18 cellular contexts compared by ENCODE assay signal in the genomic region with DNA sequence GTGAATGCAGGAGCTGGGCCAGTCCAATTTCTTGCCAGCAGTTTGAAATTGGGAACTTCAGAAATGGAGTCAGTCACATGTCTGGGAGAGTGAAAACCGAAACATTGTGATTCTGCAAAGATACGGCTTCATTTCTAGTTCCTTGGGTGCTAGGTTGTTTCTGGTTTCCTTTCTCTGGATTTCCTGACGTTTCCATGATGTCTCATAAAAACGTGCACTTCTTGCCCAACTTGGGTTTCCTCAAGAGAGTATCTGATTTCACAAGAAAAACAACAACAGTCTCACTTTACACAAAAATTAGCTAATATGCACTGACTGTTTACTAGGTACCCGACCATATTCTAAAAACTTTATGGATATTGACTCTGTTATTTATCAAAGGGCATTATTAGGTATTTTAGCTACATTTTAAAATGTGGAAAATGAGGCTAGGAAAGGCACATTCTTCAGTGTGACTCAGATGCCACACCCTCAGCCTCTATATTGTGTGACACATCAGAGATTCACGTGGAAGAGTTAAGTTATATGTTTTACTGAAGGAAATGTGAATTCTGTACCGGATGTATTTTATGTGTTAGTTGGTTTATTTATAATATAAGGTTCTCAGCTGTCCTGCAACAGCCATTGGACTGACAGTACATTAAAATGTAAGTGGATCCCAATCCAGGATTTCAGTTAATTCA.
A peak's percentile ranks its signal among the peaks of the same experiment; 100 is the strongest.
DNase-seq lines count a peak whose midpoint lies in the region; ATAC-seq, FAIRE-seq and TF ChIP-seq lines count a peak whose summit lies in the region.
"Had no signal": no experiment of that assay in that cellular context is flagged by ENCODE, and none has a peak within 500 bp of the region (broad histone marks: within the 10 kb centered on the region; RNA-seq: fewer than 3 reads in every experiment).

No MANE protein-coding gene starts in this region.

- H3K4me2 ChIP-seq in endothelial cell of umbilical vein (ENCODE audit: insufficient read depth, low read length): no peak overlapping the region

- H3K9me1 ChIP-seq in endothelial cell of umbilical vein (replicated peaks; ENCODE audit: control insufficient read depth, extremely low read depth, insufficient read depth, low read length): no peaks in the 10 kb centered on the region

- no peaks in the 10 kb centered on the region for H3K4me1 ChIP-seq in endothelial cell of umbilical vein (ENCODE audit: control insufficient read depth, extremely low read depth, insufficient read depth, low read length)
- H3K4me1 ChIP-seq: gastroesophageal sphincter, psoas muscle had no signal

- no peak overlapping the region for H3K27ac ChIP-seq in endothelial cell of umbilical vein (ENCODE audit: insufficient read depth, low read depth, low read length)
- H3K27ac ChIP-seq: gastroesophageal sphincter, psoas muscle had no signal

- POLR2A ChIA-PET in endothelial cell of umbilical vein (lab: Charles Lee): no interaction called here

- H4K20me1 ChIP-seq in endothelial cell of umbilical vein (replicated peaks; ENCODE audit: control insufficient read depth, extremely low read depth, insufficient read depth, low read length): no peaks in the 10 kb centered on the region

- BruUV-seq in endothelial cell of umbilical vein (replicated peaks; lab: Mats Ljungman, UMichigan): no TSS peak

- H2AFZ ChIP-seq in endothelial cell of umbilical vein (ENCODE audit: low read depth, low read length): no peak overlapping the region

- DNase-seq in ELR (ENCODE audit: low read depth) (peak; percentile 89), NB4 (ENCODE audit: low read depth) (peak; percentile 9), endothelial cell of umbilical vein (ENCODE audit: low read depth, low spot score) (no peak), retinal pigment epithelial cell (ENCODE audit: low read depth) (peak; percentile 15), mesenteric fat pad (ENCODE audit: low spot score) (no peak), iPS-NIHi11 (ENCODE audit: low spot score) (no peak)
- no peak for DNase-seq in NK-92 treated with Interleukin-12 subunit alpha and Interleukin-12 subunit beta, amount 100 ng/mL, for 24 hours (lab: John Stamatoyannopoulos, UW)
- DNase-seq: activated naive CD4-positive, alpha-beta T cell treated with anti-CD3 and anti-CD28 coated beads for 36 hours; kidney; NCI-H187 treated with DMSO at 0.1 percent for 48 hours; NCI-H69; psoas muscle; stimulated activated CD4-positive, alpha-beta T cell treated with anti-CD3 and anti-CD28 coated beads, Interleukin-4, amount 100 ng/mL, for 24 hours; stimulated activated naive CD4-positive, alpha-beta T cell treated with Interleukin-2 at 50 U/mL for 16 hours had no signal

- dilution Hi-C loops in endothelial cell of umbilical vein (cut with MboI; ENCODE audit: extremely low pct_ligation_motif_present, low sequenced_read_pairs): no loop called here

- H3K79me2 ChIP-seq in endothelial cell of umbilical vein (ENCODE audit: control insufficient read depth, insufficient read depth, low read length): no peaks in the 10 kb centered on the region

- ATAC-seq in HG02870 (IDR thresholded peaks at IDR 0.05; ENCODE audit: unreplicated experiment): no peak
- ATAC-seq: gastroesophageal sphincter, HCT116, HepG2, psoas muscle had no signal

- CTCF ChIA-PET in endothelial cell of umbilical vein (lab: Charles Lee): no interaction called here

- H3K9ac ChIP-seq in endothelial cell of umbilical vein (replicated peaks; ENCODE audit: extremely low read depth, insufficient read depth, low read length): no peak overlapping the region

- FAIRE-seq in endothelial cell of umbilical vein (lab: Jason Lieb, UNC): no peak
- FAIRE-seq: HepG2, kidney had no signal

- TF ChIP-seq POLR2A in NB4 (IDR thresholded peaks at IDR 0.05; ENCODE audit: extremely low read depth, insufficient read length) (no peak), endothelial cell of umbilical vein (IDR thresholded peaks at IDR 0.05; ENCODE audit: low read depth, low read length) (no peak)

- no peaks in the 10 kb centered on the region for H3K27me3 ChIP-seq in endothelial cell of umbilical vein (ENCODE audit: control insufficient read depth in 2 of 2, insufficient read depth in 2 of 2, low read length in 2 of 2)
- H3K27me3 ChIP-seq: gastroesophageal sphincter had no signal

- no peaks in the 10 kb centered on the region for H3K9me3 ChIP-seq in endothelial cell of umbilical vein (replicated peaks; ENCODE audit: control insufficient read depth, insufficient read depth, low read length)
- H3K9me3 ChIP-seq: gastroesophageal sphincter had no signal

- H3K36me3 ChIP-seq in endothelial cell of umbilical vein (ENCODE audit: control insufficient read depth in 2 of 2, extremely low read depth in 1 of 2, insufficient read depth in 2 of 2, low read length in 2 of 2): no peaks in the 10 kb centered on the region
- H3K36me3 ChIP-seq: gastroesophageal sphincter had no signal

- no peak for TF ChIP-seq CTCF in NB4 (IDR thresholded peaks at IDR 0.05; ENCODE audit: low read depth, low read length)
- TF ChIP-seq CTCF in endothelial cell of umbilical vein (IDR thresholded peaks at IDR 0.05; ENCODE audit: extremely low read depth in 1 of 2, insufficient read depth in 1 of 2, low read depth in 1 of 2, low read length in 2 of 2): no peak
- no peak for TF ChIP-seq CTCF in retinal pigment epithelial cell (conservative IDR thresholded peaks at IDR 0.05; ENCODE audit: low read depth, low read length)

- H3K4me3 ChIP-seq in NB4 (ENCODE audit: low read depth, low read length) (no peak overlapping the region), endothelial cell of umbilical vein (replicated peaks in 1 of 3; ENCODE audit: insufficient read depth in 1 of 3, low read depth in 1 of 3, low read length in 3 of 3) (no peak overlapping the region), retinal pigment epithelial cell (ENCODE audit: low read length) (no peak overlapping the region)
- H3K4me3 ChIP-seq: gastroesophageal sphincter, psoas muscle had no signal

- intact Hi-C loops in endothelial cell of umbilical vein (cut with micrococcal nuclease): no loop called here

TF ChIP-seq in endothelial cell of umbilical vein, 7 proteins besides CTCF, POLR2A, EP300 and RAD21:
- TF ChIP-seq FOS (IDR thresholded peaks at IDR 0.05; ENCODE audit: borderline replicate concordance, insufficient read depth, low read length) (peak; percentile 46), JUN (IDR thresholded peaks at IDR 0.05; ENCODE audit: borderline replicate concordance, insufficient read depth, insufficient read length, low read depth) (no peak), MYC (IDR thresholded peaks at IDR 0.05; ENCODE audit: low read depth, low read length) (no peak)

Comparison
In these comparisons a context has a peak if more than half of its experiments do, and no peak if none do; other contexts are left out.
1. DNase-seq: peak in ELR (single experiment), NB4 (single experiment) and retinal pigment epithelial cell (single experiment); none in endothelial cell of umbilical vein (single experiment), NK-92 treated with Interleukin-12 subunit alpha and Interleukin-12 subunit beta, amount 100 ng/mL, for 24 hours (single experiment), mesenteric fat pad (single experiment) and iPS-NIHi11 (single experiment).